In the genomic region with DNA sequence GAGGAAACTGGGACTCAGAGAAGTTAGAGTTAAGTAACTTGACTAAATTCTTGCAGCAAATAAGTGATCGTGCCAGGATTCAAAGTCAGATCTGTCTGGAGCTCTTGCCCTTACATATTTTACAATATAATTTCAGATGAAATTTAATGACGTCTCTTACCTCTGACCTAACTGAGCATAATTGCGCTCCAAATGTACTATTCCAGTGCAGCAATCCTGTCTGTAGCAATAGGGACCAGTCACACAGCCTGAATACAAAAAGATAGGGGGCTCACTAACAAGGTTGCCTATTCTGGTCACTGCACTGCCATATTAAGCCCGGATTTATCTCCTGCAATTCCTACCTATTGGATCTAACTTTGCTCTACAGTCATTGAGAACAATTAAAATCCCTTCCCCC, we compare ENCODE assay signal across 26 cellular contexts.
"Had no signal": no experiment of that assay in that cellular context is flagged by ENCODE, and none has a peak within 500 bp of the region (broad histone marks: within the 10 kb centered on the region; RNA-seq: fewer than 3 reads in every experiment).

No MANE protein-coding gene starts in this region.

- H3K4me3 Mint-ChIP-seq: naive B cell; natural killer cell treated with Interleukin-12 subunit alpha and Interleukin-12 subunit beta and Interleukin-15 and Interleukin-18, amount 100 ng/mL, for 72 hours; neural crest cell; stimulated activated effector memory CD8-positive, alpha-beta T cell treated with anti-CD3 and anti-CD28 coated beads, Interleukin-12 subunit alpha, Interleukin-12 subunit beta, amount 100 ng/mL, for 72 hours; stimulated activated naive CD8-positive, alpha-beta T cell treated with anti-CD3 and anti-CD28 coated beads, Interleukin-15, Interleukin-2, amounts not matched to agents 100 ng/mL and 50 ng/mL, for 24 hours; type B pancreatic cell had no signal

- H3K4me1 Mint-ChIP-seq: neural crest cell; stimulated activated effector memory CD8-positive, alpha-beta T cell treated with anti-CD3 and anti-CD28 coated beads, Interleukin-12 subunit alpha, Interleukin-12 subunit beta, amount 100 ng/mL, for 72 hours had no signal

- H3K4me1 ChIP-seq: lower lobe of right lung, prostate gland, spleen, suprapubic skin, uterus had no signal

- ATAC-seq: left colon; lower lobe of right lung; natural killer cell treated with Interleukin-12 subunit alpha and Interleukin-12 subunit beta and Interleukin-15 and Interleukin-18, amount 100 ng/mL, for 72 hours; stimulated activated effector memory CD8-positive, alpha-beta T cell treated with anti-CD3 and anti-CD28 coated beads, Interleukin-12 subunit alpha, Interleukin-12 subunit beta, amount 100 ng/mL, for 72 hours had no signal

- H3K27me3 Mint-ChIP-seq: naive B cell; natural killer cell treated with Interleukin-12 subunit alpha and Interleukin-12 subunit beta and Interleukin-15 and Interleukin-18, amount 100 ng/mL, for 72 hours; stimulated activated naive CD8-positive, alpha-beta T cell treated with anti-CD3 and anti-CD28 coated beads, Interleukin-15, Interleukin-2, amounts not matched to agents 100 ng/mL and 50 ng/mL, for 24 hours; type B pancreatic cell had no signal

- H3K36me3 ChIP-seq: lower lobe of right lung, pancreas, prostate gland, sigmoid colon, spleen, suprapubic skin, thoracic aorta, tibial nerve, uterus had no signal

- H3K27ac Mint-ChIP-seq: natural killer cell treated with Interleukin-12 subunit alpha and Interleukin-12 subunit beta and Interleukin-15 and Interleukin-18, amount 100 ng/mL, for 72 hours; stimulated activated effector memory CD8-positive, alpha-beta T cell treated with anti-CD3 and anti-CD28 coated beads, Interleukin-12 subunit alpha, Interleukin-12 subunit beta, amount 100 ng/mL, for 72 hours; stimulated activated naive CD8-positive, alpha-beta T cell treated with anti-CD3 and anti-CD28 coated beads, Interleukin-15, Interleukin-2, amounts not matched to agents 100 ng/mL and 50 ng/mL, for 24 hours; type B pancreatic cell had no signal

- H3K9me3 Mint-ChIP-seq: naive B cell; natural killer cell treated with Interleukin-12 subunit alpha and Interleukin-12 subunit beta and Interleukin-15 and Interleukin-18, amount 100 ng/mL, for 72 hours; neural crest cell; stimulated activated effector memory CD8-positive, alpha-beta T cell treated with anti-CD3 and anti-CD28 coated beads, Interleukin-12 subunit alpha, Interleukin-12 subunit beta, amount 100 ng/mL, for 72 hours; stimulated activated naive CD8-positive, alpha-beta T cell treated with anti-CD3 and anti-CD28 coated beads, Interleukin-15, Interleukin-2, amounts not matched to agents 100 ng/mL and 50 ng/mL, for 24 hours; type B pancreatic cell had no signal

- H3K36me3 Mint-ChIP-seq: naive B cell; natural killer cell treated with Interleukin-12 subunit alpha and Interleukin-12 subunit beta and Interleukin-15 and Interleukin-18, amount 100 ng/mL, for 72 hours; stimulated activated effector memory CD8-positive, alpha-beta T cell treated with anti-CD3 and anti-CD28 coated beads, Interleukin-12 subunit alpha, Interleukin-12 subunit beta, amount 100 ng/mL, for 72 hours; type B pancreatic cell had no signal

- H3K27ac ChIP-seq: lower lobe of right lung, prostate gland, sigmoid colon, spleen, suprapubic skin, thoracic aorta, tibial nerve, uterus had no signal

- H3K27me3 ChIP-seq: pancreas, sigmoid colon, spleen, suprapubic skin, tibial nerve, uterus had no signal

- H3K9me3 ChIP-seq: lower lobe of right lung, pancreas, prostate gland, sigmoid colon, spleen, suprapubic skin, thoracic aorta, tibial nerve, uterus had no signal

- DNase-seq: hippocampal formation; kidney; left colon; lower lobe of right lung; mammary epithelial cell; mesenchymal stem cell; naive B cell; nucleus accumbens; pancreas; posterior cingulate gyrus; retina; sigmoid colon; small intestine; spleen; stimulated activated CD4-positive, alpha-beta T cell treated with anti-CD3 and anti-CD28 coated beads, Interleukin-4, amount 100 ng/mL, for 24 hours; stimulated activated naive CD4-positive, alpha-beta T cell; uterus had no signal

- H3K4me3 ChIP-seq: lower lobe of right lung, pancreas, prostate gland, sigmoid colon, spleen, suprapubic skin, thoracic aorta, tibial nerve, uterus had no signal
